Comparison of ENCODE assay signal across 8 cellular contexts in the genomic region with DNA sequence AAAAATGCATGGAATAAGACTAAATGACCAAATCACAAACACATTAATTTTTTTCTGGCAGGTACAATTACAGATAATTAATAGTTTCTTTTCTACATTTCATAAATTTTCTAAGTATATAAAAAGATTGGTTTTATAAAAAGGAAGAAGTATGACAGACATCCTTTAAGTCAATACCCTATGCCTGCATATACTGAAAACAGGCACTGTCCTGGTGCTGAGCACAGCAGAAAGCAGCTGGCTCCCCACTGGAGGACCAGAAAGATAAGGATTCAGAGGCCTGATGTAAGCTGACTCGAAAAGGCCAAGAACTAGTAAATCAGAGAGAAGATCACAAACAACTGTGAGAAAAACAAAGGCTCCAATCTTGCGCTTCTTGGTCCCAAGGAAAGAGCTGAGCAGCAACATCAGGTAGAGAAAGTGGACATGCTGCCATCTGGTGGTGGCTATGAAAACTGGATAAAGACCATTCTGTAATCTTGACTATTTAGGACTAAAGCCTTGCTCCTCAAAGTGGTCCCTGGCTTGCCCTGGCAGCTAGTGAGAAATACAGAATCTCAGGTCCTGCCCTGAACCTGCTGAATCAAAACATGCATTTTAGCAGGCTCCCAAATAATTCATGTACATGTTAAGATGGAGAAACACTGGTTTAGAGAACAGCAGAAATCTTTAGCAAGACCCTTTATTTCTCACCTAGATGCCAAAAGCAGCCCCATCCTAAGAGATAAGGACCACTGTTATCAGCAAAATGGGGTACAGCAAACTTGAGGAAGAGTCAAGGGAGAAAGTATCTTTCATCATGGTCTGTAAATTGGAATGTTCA.
DNase-seq lines count a peak whose midpoint lies in the region; ATAC-seq, FAIRE-seq and TF ChIP-seq lines count a peak whose summit lies in the region.

No MANE protein-coding gene starts in this region.

- no peak overlapping the region for H3K4me3 ChIP-seq in esophagus squamous epithelium
- H3K4me3 ChIP-seq in thyroid gland (replicated peaks in 1 of 3), result no peak overlapping the region

- H3K4me1 ChIP-seq in esophagus squamous epithelium (no peaks in the 10 kb centered on the region), thyroid gland (no peaks in the 10 kb centered on the region)

- H3K36me3 ChIP-seq in esophagus squamous epithelium (no peaks in the 10 kb centered on the region), thyroid gland (no peaks in the 10 kb centered on the region)

- H3K27ac Mint-ChIP-seq in natural killer cell treated with Interleukin-12 subunit alpha and Interleukin-12 subunit beta and Interleukin-15 and Interleukin-18, amount 100 ng/mL, for 72 hours, result no peak overlapping the region

- intact Hi-C loops in esophagus squamous epithelium (cut with DNase I), result loop anchor here (5.0 kb wide), 1 partner anchor 137 kb away; no protein-coding TSS in a partner anchor
- intact Hi-C loops in thyroid gland (cut with DNase I), result no loop called here

- no peaks in the 10 kb centered on the region for H3K36me3 Mint-ChIP-seq in natural killer cell treated with Interleukin-12 subunit alpha and Interleukin-12 subunit beta and Interleukin-15 and Interleukin-18, amount 100 ng/mL, for 72 hours

- FAIRE-seq in D721Med (lab: Jason Lieb, UNC), result peak; percentile 83

- TF ChIP-seq POLR2A in esophagus squamous epithelium (IDR thresholded peaks at IDR 0.05), result no peak
- no peak for TF ChIP-seq POLR2A in thyroid gland (IDR thresholded peaks at IDR 0.05)

- H3K27ac ChIP-seq in esophagus squamous epithelium, result no peak overlapping the region
- H3K27ac ChIP-seq in thyroid gland, result no peak overlapping the region

- no peaks in the 10 kb centered on the region for H3K27me3 Mint-ChIP-seq in natural killer cell treated with Interleukin-12 subunit alpha and Interleukin-12 subunit beta and Interleukin-15 and Interleukin-18, amount 100 ng/mL, for 72 hours

- H3K9me3 ChIP-seq in esophagus squamous epithelium, result no peaks in the 10 kb centered on the region
- no peaks in the 10 kb centered on the region for H3K9me3 ChIP-seq in thyroid gland

- no peaks in the 10 kb centered on the region for H3K9me3 Mint-ChIP-seq in natural killer cell treated with Interleukin-12 subunit alpha and Interleukin-12 subunit beta and Interleukin-15 and Interleukin-18, amount 100 ng/mL, for 72 hours

- ATAC-seq in GM19438 (IDR thresholded peaks at IDR 0.05; ENCODE audit: low read depth, unreplicated experiment) (peak; percentile 89), HG03469 (IDR thresholded peaks at IDR 0.05; ENCODE audit: unreplicated experiment) (peak; percentile 82)
- peak; percentile 58 to 77 for ATAC-seq in natural killer cell treated with Interleukin-12 subunit alpha and Interleukin-12 subunit beta and Interleukin-15 and Interleukin-18, amount 100 ng/mL, for 72 hours

- 20 to 28% methylated on average over 2 of the region's 2 CpGs for WGBS in esophagus squamous epithelium, 2 donors
- 18 to 25% methylated on average over 2 of the region's 2 CpGs for WGBS in thyroid gland, 2 donors

- peak; percentile 79 for TF ChIP-seq CTCF in D721Med (IDR thresholded peaks at IDR 0.05; ENCODE audit: insufficient read depth, missing control alignments)
- peak; percentile 55 to 76 (median 63) for TF ChIP-seq CTCF in esophagus squamous epithelium (IDR thresholded peaks at IDR 0.05)
- peak; percentile 41 to 77 (median 72) for TF ChIP-seq CTCF in thyroid gland (IDR thresholded peaks at IDR 0.05)

- DNase-seq in D721Med (ENCODE audit: insufficient read length, low spot score), result peak; percentile 36
- DNase-seq in NOMO-1 treated with DMSO at 0.1 percent for 48 hours (lab: John Stamatoyannopoulos, UW; ENCODE audit: unreplicated experiment), result peak; percentile 54
- peak; percentile 64 for DNase-seq in activated CD8-positive, alpha-beta memory T cell treated with anti-CD3 and anti-CD28 coated beads, Interleukin-2, amount 50 U/mL, for 48 hours
- no peak for DNase-seq in esophagus squamous epithelium (lab: John Stamatoyannopoulos, UW)
- DNase-seq in natural killer cell treated with Interleukin-12 subunit alpha and Interleukin-12 subunit beta and Interleukin-15 and Interleukin-18, amount 100 ng/mL, for 72 hours (ENCODE audit: low spot score), result peak; percentile 62
- peak; percentile 51 to 55 for DNase-seq in thyroid gland

- no peaks in the 10 kb centered on the region for H3K27me3 ChIP-seq in esophagus squamous epithelium
- no peaks in the 10 kb centered on the region for H3K27me3 ChIP-seq in thyroid gland

- H3K4me1 Mint-ChIP-seq in natural killer cell treated with Interleukin-12 subunit alpha and Interleukin-12 subunit beta and Interleukin-15 and Interleukin-18, amount 100 ng/mL, for 72 hours (ENCODE audit: low read depth in 2 of 2), result peaks cover 21 to 22% of the 10 kb centered on the region in 2 donors

- H3K4me3 Mint-ChIP-seq in natural killer cell treated with Interleukin-12 subunit alpha and Interleukin-12 subunit beta and Interleukin-15 and Interleukin-18, amount 100 ng/mL, for 72 hours, result no peak overlapping the region
